Comparison of ENCODE assay signal across 1 cellular context in the genomic region with DNA sequence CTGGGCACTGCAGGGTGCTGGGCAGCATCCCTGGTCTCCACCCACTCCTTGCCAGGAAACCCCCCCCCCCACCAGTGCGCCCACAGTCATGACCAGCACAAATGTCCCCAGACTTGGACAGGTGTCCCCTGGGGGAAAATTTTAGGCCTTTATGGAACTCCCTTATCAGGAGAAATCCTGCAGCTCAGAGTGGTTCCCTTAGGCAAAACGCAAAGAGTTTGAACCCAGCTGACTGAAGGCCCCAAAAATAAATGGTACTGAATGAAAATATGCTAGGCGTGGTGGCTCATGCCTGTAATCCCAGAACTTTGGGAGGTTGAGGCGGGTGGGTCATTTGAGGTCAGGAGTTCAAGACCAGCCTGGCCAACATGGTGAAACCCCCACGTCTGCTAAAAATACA.
TF ChIP-seq lines count a peak whose summit lies in the region.

No MANE protein-coding gene starts in this region.

TF ChIP-seq in GM12891, 5 proteins besides CTCF, POLR2A, EP300 and RAD21:
- no peak for TF ChIP-seq POLR2AphosphoS5 (IDR thresholded peaks at IDR 0.05; ENCODE audit: low read depth, low read length)
- TF ChIP-seq TAF1 (IDR thresholded peaks at IDR 0.05; ENCODE audit: low read depth, low read length), result no peak
- no peak for TF ChIP-seq PAX5 (IDR thresholded peaks at IDR 0.05; ENCODE audit: insufficient read depth, low read length, severe bottlenecking)
- TF ChIP-seq POU2F2 (IDR thresholded peaks at IDR 0.05; ENCODE audit: low read depth, low read length), result no peak
